ENCODE assay signal across 34 cellular contexts in genomic region chr19:54310543-54310942, GRCh38. TPM values are rescaled to one million over a fixed set of nuclear protein-coding genes. Genes with fewer than 3 reads are reported as not detected.
"Had no signal": no experiment of that assay in that cellular context is flagged by ENCODE, and none has a peak within 500 bp of the region (broad histone marks: within the 10 kb centered on the region; RNA-seq: fewer than 3 reads in every experiment).

No MANE protein-coding gene starts in this region.

- H3K4me3 ChIP-seq: hepatocyte, left ventricle myocardium inferior, lung, mucosa of descending colon, right atrium auricular region, right lobe of liver, smooth muscle cell, tibial nerve, upper lobe of left lung, vagina had no signal

- DNase-seq: heart right ventricle; kidney glomerular epithelial cell; left cardiac atrium; left ventricle myocardium inferior; mesendoderm; midbrain; mucosa of descending colon; naive thymus-derived CD4-positive, alpha-beta T cell; nucleus accumbens; right lobe of liver; stimulated activated CD4-positive, alpha-beta T cell treated with anti-CD3 and anti-CD28 coated beads, Interleukin-1b, Interleukin-23, amount 100 ng/mL, for 48 hours; stimulated activated CD4-positive, alpha-beta T cell treated with anti-CD3 and anti-CD28 coated beads, Interleukin-2, amount 100 ng/mL, for 48 hours; stimulated activated CD4-positive, alpha-beta T cell treated with anti-CD3 and anti-CD28 coated beads, Interleukin-4, amount 100 ng/mL, for 4 hours; stimulated activated CD8-positive, alpha-beta memory T cell treated with anti-CD3 and anti-CD28 coated beads, Interleukin-4, amount 100 ng/mL, for 48 hours; stimulated activated naive CD4-positive, alpha-beta T cell treated with Interleukin-2 at 50 U/mL for 16 hours; stimulated activated naive CD8-positive, alpha-beta T cell treated with anti-CD3 and anti-CD28 coated beads, Interleukin-15, amount 100 ng/mL, for 72 hours; substantia nigra; upper lobe of left lung had no signal

- H3K27me3 ChIP-seq: hepatocyte, right atrium auricular region, right lobe of liver, tibial nerve, upper lobe of left lung, vagina had no signal

- H3K9me3 ChIP-seq: heart right ventricle, left ventricle myocardium inferior, mucosa of descending colon, right atrium auricular region, right lobe of liver, tibial nerve, upper lobe of left lung, vagina had no signal

- ATAC-seq: heart right ventricle; left cardiac atrium; mucosa of descending colon; naive thymus-derived CD4-positive, alpha-beta T cell; right lobe of liver; stimulated activated memory B cell treated with anti-CD40 and anti-IgM and Interleukin-4, amounts not matched to agents 10 μg/mL and 1 μg/mL and 100 μg/mL, for 72 hours; stimulated activated naive CD8-positive, alpha-beta T cell treated with anti-CD3 and anti-CD28 coated beads, Interleukin-15, amount 100 ng/mL, for 72 hours had no signal

- H3K27ac ChIP-seq: heart right ventricle, hepatocyte, left ventricle myocardium inferior, parathyroid adenoma, right atrium auricular region, right lobe of liver, tibial nerve, upper lobe of left lung, vagina had no signal

- H3K36me3 ChIP-seq: left ventricle myocardium inferior, right atrium auricular region, right lobe of liver, tibial nerve, upper lobe of left lung, vagina had no signal

- H3K4me1 ChIP-seq: left ventricle myocardium inferior, parathyroid adenoma, right atrium auricular region, right lobe of liver, tibial nerve, upper lobe of left lung, vagina had no signal

RNA-seq across cellular contexts. Expression of gene LILRA5, which starts 2.4 kb away (rescaled TPM):
- total RNA-seq: hepatocyte; myocyte; natural killer cell treated with Interleukin-12 subunit alpha and Interleukin-12 subunit beta and Interleukin-15 and Interleukin-18, amount 100 ng/mL, for 72 hours; osteocyte; progenitor cell of endocrine pancreas; pulmonary artery endothelial cell; renal cortical epithelial cell; smooth muscle cell; temporal lobe had no signal

RNA-seq across cellular contexts. Expression of gene LILRA4, which starts 28.4 kb away (rescaled TPM):
- total RNA-seq: hepatocyte; left cardiac atrium; left ventricle myocardium inferior; mucosa of descending colon; myocyte; natural killer cell treated with Interleukin-12 subunit alpha and Interleukin-12 subunit beta and Interleukin-15 and Interleukin-18, amount 100 ng/mL, for 72 hours; osteocyte; progenitor cell of endocrine pancreas; pulmonary artery endothelial cell; renal cortical epithelial cell; right atrium auricular region; smooth muscle cell; temporal lobe; tibial nerve; urinary bladder; vagina had no signal

RNA-seq across cellular contexts. Expression of gene LILRB2, which starts 29.6 kb away (rescaled TPM):
- total RNA-seq: hepatocyte, myocyte, osteocyte, progenitor cell of endocrine pancreas, pulmonary artery endothelial cell, renal cortical epithelial cell, smooth muscle cell had no signal

RNA-seq across cellular contexts. Expression of gene LILRB5, which starts 53.5 kb away (rescaled TPM):
- total RNA-seq: myocyte; natural killer cell treated with Interleukin-12 subunit alpha and Interleukin-12 subunit beta and Interleukin-15 and Interleukin-18, amount 100 ng/mL, for 72 hours; osteocyte; progenitor cell of endocrine pancreas; pulmonary artery endothelial cell; renal cortical epithelial cell; smooth muscle cell had no signal

RNA-seq across cellular contexts. Expression of gene LAIR1, which starts 54.2 kb away (rescaled TPM):
- total RNA-seq: myocyte, osteocyte, progenitor cell of endocrine pancreas, pulmonary artery endothelial cell, renal cortical epithelial cell, smooth muscle cell had no signal
